In genomic region chrX:108516184-108516583, GRCh38 we compare ENCODE assay signal across 1 cellular context.
TF ChIP-seq lines count a peak whose summit lies in the region.

No MANE protein-coding gene starts in this region.

TF ChIP-seq in GM23338, 12 proteins besides CTCF, POLR2A, EP300 and RAD21 (continued from another document):
- TF ChIP-seq ZNF462 (CRISPR knock-in tag; IDR thresholded peaks at IDR 0.05) = no peak
- TF ChIP-seq ZNF114 (CRISPR knock-in tag; IDR thresholded peaks at IDR 0.05) = no peak
- no peak for TF ChIP-seq POLR2AphosphoS5 (IDR thresholded peaks at IDR 0.05; ENCODE audit: low read depth)
- TF ChIP-seq EZH2 (IDR thresholded peaks at IDR 0.05; ENCODE audit: low read depth, unreplicated experiment) = no peak
- TF ChIP-seq STAT1 (IDR thresholded peaks at IDR 0.05; ENCODE audit: unreplicated experiment) = no peak
